1 cellular context compared by ENCODE assay signal in the genomic region with DNA sequence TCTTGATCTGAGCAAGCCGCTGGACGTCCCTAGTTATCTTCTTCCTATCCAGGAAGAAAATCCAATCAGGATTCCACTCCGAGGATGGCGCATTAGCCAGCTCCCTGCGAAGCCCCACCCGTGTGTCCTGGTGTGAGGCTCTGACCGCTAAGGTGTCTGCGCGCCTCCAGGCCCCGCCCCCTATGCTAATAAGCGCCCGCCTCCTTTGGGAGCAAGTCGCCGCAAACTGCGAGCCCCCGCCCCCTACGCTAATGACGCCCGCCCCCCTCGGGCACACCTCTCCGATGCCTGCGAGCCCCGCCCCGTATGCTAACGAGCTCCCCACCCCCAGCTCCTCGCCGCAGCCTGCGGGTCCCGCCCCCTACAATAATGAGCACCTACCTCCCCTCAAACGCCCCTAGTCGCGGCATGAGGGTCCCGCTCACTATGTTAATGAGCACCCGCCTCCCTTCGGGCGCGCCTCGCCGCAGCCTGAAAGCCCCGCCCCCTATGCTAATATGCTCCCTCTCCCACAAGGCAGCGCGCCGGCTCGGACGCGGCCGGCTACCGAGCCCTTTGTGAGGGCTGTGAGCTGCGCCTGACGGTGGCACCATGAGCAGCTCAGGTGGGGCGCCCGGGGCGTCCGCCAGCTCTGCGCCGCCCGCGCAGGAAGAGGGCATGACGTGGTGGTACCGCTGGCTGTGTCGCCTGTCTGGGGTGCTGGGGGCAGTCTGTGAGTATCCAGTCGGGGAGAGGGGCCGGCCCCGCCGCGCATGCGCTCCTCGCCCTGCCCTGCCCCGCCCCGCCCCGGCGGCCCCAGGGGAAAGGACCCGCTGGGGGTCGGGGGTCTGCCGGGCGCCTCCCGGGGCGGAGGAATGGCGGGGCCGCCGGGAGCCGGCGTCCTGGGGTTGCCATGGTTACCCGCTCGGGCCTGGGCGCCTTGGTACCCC.
TF ChIP-seq lines count a peak whose summit lies in the region.

A gene (plus strand): TSS at position 503 of the 929 bp plus-strand sequence. CDS start 89 bp downstream, at position 592.

TF ChIP-seq in HepG2, 621 proteins besides CTCF, POLR2A, EP300 and RAD21 (continued from another document and continues in another):
- TF ChIP-seq, protein P1, sequence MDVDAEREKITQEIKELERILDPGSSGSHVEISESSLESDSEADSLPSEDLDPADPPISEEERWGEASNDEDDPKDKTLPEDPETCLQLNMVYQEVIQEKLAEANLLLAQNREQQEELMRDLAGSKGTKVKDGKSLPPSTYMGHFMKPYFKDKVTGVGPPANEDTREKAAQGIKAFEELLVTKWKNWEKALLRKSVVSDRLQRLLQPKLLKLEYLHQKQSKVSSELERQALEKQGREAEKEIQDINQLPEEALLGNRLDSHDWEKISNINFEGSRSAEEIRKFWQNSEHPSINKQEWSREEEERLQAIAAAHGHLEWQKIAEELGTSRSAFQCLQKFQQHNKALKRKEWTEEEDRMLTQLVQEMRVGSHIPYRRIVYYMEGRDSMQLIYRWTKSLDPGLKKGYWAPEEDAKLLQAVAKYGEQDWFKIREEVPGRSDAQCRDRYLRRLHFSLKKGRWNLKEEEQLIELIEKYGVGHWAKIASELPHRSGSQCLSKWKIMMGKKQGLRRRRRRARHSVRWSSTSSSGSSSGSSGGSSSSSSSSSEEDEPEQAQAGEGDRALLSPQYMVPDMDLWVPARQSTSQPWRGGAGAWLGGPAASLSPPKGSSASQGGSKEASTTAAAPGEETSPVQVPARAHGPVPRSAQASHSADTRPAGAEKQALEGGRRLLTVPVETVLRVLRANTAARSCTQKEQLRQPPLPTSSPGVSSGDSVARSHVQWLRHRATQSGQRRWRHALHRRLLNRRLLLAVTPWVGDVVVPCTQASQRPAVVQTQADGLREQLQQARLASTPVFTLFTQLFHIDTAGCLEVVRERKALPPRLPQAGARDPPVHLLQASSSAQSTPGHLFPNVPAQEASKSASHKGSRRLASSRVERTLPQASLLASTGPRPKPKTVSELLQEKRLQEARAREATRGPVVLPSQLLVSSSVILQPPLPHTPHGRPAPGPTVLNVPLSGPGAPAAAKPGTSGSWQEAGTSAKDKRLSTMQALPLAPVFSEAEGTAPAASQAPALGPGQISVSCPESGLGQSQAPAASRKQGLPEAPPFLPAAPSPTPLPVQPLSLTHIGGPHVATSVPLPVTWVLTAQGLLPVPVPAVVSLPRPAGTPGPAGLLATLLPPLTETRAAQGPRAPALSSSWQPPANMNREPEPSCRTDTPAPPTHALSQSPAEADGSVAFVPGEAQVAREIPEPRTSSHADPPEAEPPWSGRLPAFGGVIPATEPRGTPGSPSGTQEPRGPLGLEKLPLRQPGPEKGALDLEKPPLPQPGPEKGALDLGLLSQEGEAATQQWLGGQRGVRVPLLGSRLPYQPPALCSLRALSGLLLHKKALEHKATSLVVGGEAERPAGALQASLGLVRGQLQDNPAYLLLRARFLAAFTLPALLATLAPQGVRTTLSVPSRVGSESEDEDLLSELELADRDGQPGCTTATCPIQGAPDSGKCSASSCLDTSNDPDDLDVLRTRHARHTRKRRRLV (CRISPR knock-in tag; IDR thresholded peaks at IDR 0.05), result peak; percentile 100
- TF ChIP-seq KLF6 (CRISPR knock-in tag; IDR thresholded peaks at IDR 0.05) (no peak), SKI (IDR thresholded peaks at IDR 0.05; ENCODE audit: partially characterized antibody) (peak; percentile 56), PHF8 (CRISPR knock-in tag; IDR thresholded peaks at IDR 0.05) (peak; percentile 64), TAF15 (IDR thresholded peaks at IDR 0.05; ENCODE audit: low read depth, low read length, poor library complexity, severe bottlenecking) (peak; percentile 90), WIZ (CRISPR knock-in tag; IDR thresholded peaks at IDR 0.05) (no peak), MXI1 (IDR thresholded peaks at IDR 0.05; ENCODE audit: borderline replicate concordance, low read depth, low read length) (peak; percentile 43; the same call in 1 of the 3 replicates), ZNF143 (CRISPR knock-in tag; IDR thresholded peaks at IDR 0.05) (peak; percentile 89), ZNF605 (CRISPR knock-in tag; IDR thresholded peaks at IDR 0.05) (0 out of 2 replicates have a peak, but pooled peaks have one; percentile 36), ERF (CRISPR knock-in tag; IDR thresholded peaks at IDR 0.05) (0 out of 2 replicates have a peak, but pooled peaks have one; percentile 12), POLR2AphosphoS5 (IDR thresholded peaks at IDR 0.05; ENCODE audit: low read depth, low read length) (peak; percentile 37), KLF12 (CRISPR knock-in tag; IDR thresholded peaks at IDR 0.05; ENCODE audit: borderline replicate concordance) (no peak; the same call in 1 of the 2 replicates), FOSL1 (CRISPR knock-in tag; IDR thresholded peaks at IDR 0.05; ENCODE audit: borderline replicate concordance) (no peak), ZNF337 (CRISPR knock-in tag; IDR thresholded peaks at IDR 0.05; ENCODE audit: borderline replicate concordance, low read depth) (no peak), HES4 (CRISPR knock-in tag; IDR thresholded peaks at IDR 0.05; ENCODE audit: borderline replicate concordance) (peak; percentile 23; the same call in 1 of the 2 replicates), RARA (CRISPR knock-in tag; IDR thresholded peaks at IDR 0.05) (peak; percentile 13; the same call in 1 of the 2 replicates), ZFYVE20 (CRISPR knock-in tag; IDR thresholded peaks at IDR 0.05; ENCODE audit: borderline replicate concordance, low read depth) (no peak), KDM5A (IDR thresholded peaks at IDR 0.05; ENCODE audit: borderline replicate concordance, low read length) (peak; percentile 50; the same call in 1 of the 2 replicates), SMYD3 (CRISPR knock-in tag; IDR thresholded peaks at IDR 0.05) (no peak), FIP1L1 (IDR thresholded peaks at IDR 0.05; ENCODE audit: borderline replicate concordance, insufficient read depth, low read depth, low read length) (0 out of 2 replicates have a peak, but pooled peaks have one; percentile 47), ZNF563 (CRISPR knock-in tag; IDR thresholded peaks at IDR 0.05) (0 out of 2 replicates have a peak, but pooled peaks have one; percentile 20), AGO2 (optimal IDR thresholded peaks at IDR 0.05; ENCODE audit: low read depth, low read length) (peak; percentile 50), HDAC2 (CRISPR knock-in tag; IDR thresholded peaks at IDR 0.05) (no peak), ZNF468 (CRISPR knock-in tag; IDR thresholded peaks at IDR 0.05) (peak; percentile 44; the same call in 1 of the 2 replicates), FOXO1 (CRISPR knock-in tag; IDR thresholded peaks at IDR 0.05) (peak; percentile 43; the same call in 1 of the 2 replicates), HMGA1 (CRISPR knock-in tag; conservative IDR thresholded peaks at IDR 0.05) (no peak), YY1 (IDR thresholded peaks at IDR 0.05; ENCODE audit: insufficient read depth, insufficient replicate concordance, low read depth, low read length) (peak; percentile 63)
- TF ChIP-seq, protein P2, sequence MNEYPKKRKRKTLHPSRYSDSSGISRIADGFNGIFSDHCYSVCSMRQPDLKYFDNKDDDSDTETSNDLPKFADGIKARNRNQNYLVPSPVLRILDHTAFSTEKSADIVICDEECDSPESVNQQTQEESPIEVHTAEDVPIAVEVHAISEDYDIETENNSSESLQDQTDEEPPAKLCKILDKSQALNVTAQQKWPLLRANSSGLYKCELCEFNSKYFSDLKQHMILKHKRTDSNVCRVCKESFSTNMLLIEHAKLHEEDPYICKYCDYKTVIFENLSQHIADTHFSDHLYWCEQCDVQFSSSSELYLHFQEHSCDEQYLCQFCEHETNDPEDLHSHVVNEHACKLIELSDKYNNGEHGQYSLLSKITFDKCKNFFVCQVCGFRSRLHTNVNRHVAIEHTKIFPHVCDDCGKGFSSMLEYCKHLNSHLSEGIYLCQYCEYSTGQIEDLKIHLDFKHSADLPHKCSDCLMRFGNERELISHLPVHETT (CRISPR knock-in tag; conservative IDR thresholded peaks at IDR 0.05), result 0 out of 2 replicates have a peak, but pooled peaks have one; percentile 22
- TF ChIP-seq, protein P3, sequence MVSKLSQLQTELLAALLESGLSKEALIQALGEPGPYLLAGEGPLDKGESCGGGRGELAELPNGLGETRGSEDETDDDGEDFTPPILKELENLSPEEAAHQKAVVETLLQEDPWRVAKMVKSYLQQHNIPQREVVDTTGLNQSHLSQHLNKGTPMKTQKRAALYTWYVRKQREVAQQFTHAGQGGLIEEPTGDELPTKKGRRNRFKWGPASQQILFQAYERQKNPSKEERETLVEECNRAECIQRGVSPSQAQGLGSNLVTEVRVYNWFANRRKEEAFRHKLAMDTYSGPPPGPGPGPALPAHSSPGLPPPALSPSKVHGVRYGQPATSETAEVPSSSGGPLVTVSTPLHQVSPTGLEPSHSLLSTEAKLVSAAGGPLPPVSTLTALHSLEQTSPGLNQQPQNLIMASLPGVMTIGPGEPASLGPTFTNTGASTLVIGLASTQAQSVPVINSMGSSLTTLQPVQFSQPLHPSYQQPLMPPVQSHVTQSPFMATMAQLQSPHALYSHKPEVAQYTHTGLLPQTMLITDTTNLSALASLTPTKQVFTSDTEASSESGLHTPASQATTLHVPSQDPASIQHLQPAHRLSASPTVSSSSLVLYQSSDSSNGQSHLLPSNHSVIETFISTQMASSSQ (IDR thresholded peaks at IDR 0.05; ENCODE audit: low read depth), result no peak
- TF ChIP-seq, protein P3 (CRISPR knock-in tag; IDR thresholded peaks at IDR 0.05; ENCODE audit: borderline replicate concordance), result no peak; the same call in 1 of the 2 replicates
- TF ChIP-seq, protein P4, sequence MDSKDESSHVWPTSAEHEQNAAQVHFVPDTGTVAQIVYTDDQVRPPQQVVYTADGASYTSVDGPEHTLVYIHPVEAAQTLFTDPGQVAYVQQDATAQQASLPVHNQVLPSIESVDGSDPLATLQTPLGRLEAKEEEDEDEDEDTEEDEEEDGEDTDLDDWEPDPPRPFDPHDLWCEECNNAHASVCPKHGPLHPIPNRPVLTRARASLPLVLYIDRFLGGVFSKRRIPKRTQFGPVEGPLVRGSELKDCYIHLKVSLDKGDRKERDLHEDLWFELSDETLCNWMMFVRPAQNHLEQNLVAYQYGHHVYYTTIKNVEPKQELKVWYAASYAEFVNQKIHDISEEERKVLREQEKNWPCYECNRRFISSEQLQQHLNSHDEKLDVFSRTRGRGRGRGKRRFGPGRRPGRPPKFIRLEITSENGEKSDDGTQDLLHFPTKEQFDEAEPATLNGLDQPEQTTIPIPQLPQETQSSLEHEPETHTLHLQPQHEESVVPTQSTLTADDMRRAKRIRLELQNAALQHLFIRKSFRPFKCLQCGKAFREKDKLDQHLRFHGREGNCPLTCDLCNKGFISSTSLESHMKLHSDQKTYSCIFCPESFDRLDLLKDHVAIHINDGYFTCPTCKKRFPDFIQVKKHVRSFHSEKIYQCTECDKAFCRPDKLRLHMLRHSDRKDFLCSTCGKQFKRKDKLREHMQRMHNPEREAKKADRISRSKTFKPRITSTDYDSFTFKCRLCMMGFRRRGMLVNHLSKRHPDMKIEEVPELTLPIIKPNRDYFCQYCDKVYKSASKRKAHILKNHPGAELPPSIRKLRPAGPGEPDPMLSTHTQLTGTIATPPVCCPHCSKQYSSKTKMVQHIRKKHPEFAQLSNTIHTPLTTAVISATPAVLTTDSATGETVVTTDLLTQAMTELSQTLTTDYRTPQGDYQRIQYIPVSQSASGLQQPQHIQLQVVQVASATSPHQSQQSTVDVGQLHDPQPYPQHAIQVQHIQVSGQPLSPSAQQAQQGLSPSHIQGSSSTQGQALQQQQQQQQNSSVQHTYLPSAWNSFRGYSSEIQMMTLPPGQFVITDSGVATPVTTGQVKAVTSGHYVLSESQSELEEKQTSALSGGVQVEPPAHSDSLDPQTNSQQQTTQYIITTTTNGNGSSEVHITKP (CRISPR knock-in tag; IDR thresholded peaks at IDR 0.05; ENCODE audit: low read depth), result 0 out of 2 replicates have a peak, but pooled peaks have one; percentile 7
- TF ChIP-seq, protein P5, sequence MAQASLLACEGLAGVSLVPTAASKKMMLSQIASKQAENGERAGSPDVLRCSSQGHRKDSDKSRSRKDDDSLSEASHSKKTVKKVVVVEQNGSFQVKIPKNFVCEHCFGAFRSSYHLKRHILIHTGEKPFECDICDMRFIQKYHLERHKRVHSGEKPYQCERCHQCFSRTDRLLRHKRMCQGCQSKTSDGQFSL (CRISPR knock-in tag; IDR thresholded peaks at IDR 0.05), result 0 out of 2 replicates have a peak, but pooled peaks have one; percentile 9
- TF ChIP-seq, protein P6, sequence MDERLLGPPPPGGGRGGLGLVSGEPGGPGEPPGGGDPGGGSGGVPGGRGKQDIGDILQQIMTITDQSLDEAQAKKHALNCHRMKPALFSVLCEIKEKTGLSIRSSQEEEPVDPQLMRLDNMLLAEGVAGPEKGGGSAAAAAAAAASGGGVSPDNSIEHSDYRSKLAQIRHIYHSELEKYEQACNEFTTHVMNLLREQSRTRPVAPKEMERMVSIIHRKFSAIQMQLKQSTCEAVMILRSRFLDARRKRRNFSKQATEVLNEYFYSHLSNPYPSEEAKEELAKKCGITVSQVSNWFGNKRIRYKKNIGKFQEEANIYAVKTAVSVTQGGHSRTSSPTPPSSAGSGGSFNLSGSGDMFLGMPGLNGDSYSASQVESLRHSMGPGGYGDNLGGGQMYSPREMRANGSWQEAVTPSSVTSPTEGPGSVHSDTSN (CRISPR knock-in tag; IDR thresholded peaks at IDR 0.05), result no peak
- TF ChIP-seq, protein P7, sequence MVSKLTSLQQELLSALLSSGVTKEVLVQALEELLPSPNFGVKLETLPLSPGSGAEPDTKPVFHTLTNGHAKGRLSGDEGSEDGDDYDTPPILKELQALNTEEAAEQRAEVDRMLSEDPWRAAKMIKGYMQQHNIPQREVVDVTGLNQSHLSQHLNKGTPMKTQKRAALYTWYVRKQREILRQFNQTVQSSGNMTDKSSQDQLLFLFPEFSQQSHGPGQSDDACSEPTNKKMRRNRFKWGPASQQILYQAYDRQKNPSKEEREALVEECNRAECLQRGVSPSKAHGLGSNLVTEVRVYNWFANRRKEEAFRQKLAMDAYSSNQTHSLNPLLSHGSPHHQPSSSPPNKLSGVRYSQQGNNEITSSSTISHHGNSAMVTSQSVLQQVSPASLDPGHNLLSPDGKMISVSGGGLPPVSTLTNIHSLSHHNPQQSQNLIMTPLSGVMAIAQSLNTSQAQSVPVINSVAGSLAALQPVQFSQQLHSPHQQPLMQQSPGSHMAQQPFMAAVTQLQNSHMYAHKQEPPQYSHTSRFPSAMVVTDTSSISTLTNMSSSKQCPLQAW (CRISPR knock-in tag; IDR thresholded peaks at IDR 0.05), result peak; percentile 44; the same call in 1 of the 2 replicates
- TF ChIP-seq, protein P8, sequence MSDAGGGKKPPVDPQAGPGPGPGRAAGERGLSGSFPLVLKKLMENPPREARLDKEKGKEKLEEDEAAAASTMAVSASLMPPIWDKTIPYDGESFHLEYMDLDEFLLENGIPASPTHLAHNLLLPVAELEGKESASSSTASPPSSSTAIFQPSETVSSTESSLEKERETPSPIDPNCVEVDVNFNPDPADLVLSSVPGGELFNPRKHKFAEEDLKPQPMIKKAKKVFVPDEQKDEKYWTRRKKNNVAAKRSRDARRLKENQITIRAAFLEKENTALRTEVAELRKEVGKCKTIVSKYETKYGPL (CRISPR knock-in tag; IDR thresholded peaks at IDR 0.05), result 0 out of 2 replicates have a peak, but pooled peaks have one; percentile 34
